Comparison of ENCODE assay signal across 2 cellular contexts in the genomic region with DNA sequence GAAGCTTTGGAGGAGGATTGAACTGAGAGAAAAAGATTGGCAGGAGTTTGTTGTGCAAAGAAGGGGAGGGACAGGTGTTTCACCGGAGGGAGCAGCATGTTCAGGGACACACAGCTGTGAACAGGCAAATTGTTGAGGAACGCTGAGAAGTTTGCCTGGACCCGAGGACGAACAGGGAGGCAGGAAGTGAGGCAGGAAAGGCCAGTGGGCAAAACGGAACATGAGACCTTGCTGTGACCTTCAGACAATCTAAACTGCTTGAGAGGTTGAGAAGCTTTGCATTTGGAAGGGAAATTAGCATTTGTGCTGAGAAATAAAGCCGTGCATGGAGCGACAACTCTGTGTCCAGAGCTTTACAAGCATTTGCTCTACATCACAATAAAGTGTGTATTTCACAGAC.
TF ChIP-seq lines count a peak whose summit lies in the region.

No MANE protein-coding gene starts in this region.

TF ChIP-seq in K562, 482 proteins besides CTCF, POLR2A, EP300 and RAD21:
- TF ChIP-seq ZNF12 (CRISPR knock-in tag; IDR thresholded peaks at IDR 0.05) (no peak), TFAM (CRISPR knock-in tag; conservative IDR thresholded peaks at IDR 0.05) (no peak), ESRRA (IDR thresholded peaks at IDR 0.05; ENCODE audit: borderline replicate concordance, low read depth) (peak; percentile 86), NFATC3 (IDR thresholded peaks at IDR 0.05) (no peak), RNF2 (IDR thresholded peaks at IDR 0.05) (no peak), KHSRP (IDR thresholded peaks at IDR 0.05) (no peak), ETV1 (tag; conservative IDR thresholded peaks at IDR 0.05; ENCODE audit: low read depth) (peak; percentile 27; the same call in 1 of the 2 replicates)

TF ChIP-seq in liver, 16 proteins besides CTCF, POLR2A, EP300 and RAD21:
- TF ChIP-seq TAF1 (conservative IDR thresholded peaks at IDR 0.05) (no peak), EGR1 (IDR thresholded peaks at IDR 0.05; ENCODE audit: low read depth in 2 of 2) (no peak), RXRA (IDR thresholded peaks at IDR 0.05) (peak in 1 of 2 donors; percentile 16), JUND (IDR thresholded peaks at IDR 0.05) (no peak), FOXA1 (IDR thresholded peaks at IDR 0.05) (no peak), NR2F2 (IDR thresholded peaks at IDR 0.05) (peak; percentile 81), FOXA2 (IDR thresholded peaks at IDR 0.05) (no peak), SP1 (IDR thresholded peaks at IDR 0.05) (peak; percentile 18), HNF4A (conservative IDR thresholded peaks at IDR 0.05) (no peak), MAX (IDR thresholded peaks at IDR 0.05) (no peak), YY1 (IDR thresholded peaks at IDR 0.05) (no peak), HNF4G (IDR thresholded peaks at IDR 0.05) (no peak)
- TF ChIP-seq, protein P1, sequence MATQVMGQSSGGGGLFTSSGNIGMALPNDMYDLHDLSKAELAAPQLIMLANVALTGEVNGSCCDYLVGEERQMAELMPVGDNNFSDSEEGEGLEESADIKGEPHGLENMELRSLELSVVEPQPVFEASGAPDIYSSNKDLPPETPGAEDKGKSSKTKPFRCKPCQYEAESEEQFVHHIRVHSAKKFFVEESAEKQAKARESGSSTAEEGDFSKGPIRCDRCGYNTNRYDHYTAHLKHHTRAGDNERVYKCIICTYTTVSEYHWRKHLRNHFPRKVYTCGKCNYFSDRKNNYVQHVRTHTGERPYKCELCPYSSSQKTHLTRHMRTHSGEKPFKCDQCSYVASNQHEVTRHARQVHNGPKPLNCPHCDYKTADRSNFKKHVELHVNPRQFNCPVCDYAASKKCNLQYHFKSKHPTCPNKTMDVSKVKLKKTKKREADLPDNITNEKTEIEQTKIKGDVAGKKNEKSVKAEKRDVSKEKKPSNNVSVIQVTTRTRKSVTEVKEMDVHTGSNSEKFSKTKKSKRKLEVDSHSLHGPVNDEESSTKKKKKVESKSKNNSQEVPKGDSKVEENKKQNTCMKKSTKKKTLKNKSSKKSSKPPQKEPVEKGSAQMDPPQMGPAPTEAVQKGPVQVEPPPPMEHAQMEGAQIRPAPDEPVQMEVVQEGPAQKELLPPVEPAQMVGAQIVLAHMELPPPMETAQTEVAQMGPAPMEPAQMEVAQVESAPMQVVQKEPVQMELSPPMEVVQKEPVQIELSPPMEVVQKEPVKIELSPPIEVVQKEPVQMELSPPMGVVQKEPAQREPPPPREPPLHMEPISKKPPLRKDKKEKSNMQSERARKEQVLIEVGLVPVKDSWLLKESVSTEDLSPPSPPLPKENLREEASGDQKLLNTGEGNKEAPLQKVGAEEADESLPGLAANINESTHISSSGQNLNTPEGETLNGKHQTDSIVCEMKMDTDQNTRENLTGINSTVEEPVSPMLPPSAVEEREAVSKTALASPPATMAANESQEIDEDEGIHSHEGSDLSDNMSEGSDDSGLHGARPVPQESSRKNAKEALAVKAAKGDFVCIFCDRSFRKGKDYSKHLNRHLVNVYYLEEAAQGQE (IDR thresholded peaks at IDR 0.05): no peak
- TF ChIP-seq, protein P2, sequence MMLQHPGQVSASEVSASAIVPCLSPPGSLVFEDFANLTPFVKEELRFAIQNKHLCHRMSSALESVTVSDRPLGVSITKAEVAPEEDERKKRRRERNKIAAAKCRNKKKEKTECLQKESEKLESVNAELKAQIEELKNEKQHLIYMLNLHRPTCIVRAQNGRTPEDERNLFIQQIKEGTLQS (IDR thresholded peaks at IDR 0.05): no peak
TF ChIP-seq in liver: peak in this region for 3.
